In the genomic region with DNA sequence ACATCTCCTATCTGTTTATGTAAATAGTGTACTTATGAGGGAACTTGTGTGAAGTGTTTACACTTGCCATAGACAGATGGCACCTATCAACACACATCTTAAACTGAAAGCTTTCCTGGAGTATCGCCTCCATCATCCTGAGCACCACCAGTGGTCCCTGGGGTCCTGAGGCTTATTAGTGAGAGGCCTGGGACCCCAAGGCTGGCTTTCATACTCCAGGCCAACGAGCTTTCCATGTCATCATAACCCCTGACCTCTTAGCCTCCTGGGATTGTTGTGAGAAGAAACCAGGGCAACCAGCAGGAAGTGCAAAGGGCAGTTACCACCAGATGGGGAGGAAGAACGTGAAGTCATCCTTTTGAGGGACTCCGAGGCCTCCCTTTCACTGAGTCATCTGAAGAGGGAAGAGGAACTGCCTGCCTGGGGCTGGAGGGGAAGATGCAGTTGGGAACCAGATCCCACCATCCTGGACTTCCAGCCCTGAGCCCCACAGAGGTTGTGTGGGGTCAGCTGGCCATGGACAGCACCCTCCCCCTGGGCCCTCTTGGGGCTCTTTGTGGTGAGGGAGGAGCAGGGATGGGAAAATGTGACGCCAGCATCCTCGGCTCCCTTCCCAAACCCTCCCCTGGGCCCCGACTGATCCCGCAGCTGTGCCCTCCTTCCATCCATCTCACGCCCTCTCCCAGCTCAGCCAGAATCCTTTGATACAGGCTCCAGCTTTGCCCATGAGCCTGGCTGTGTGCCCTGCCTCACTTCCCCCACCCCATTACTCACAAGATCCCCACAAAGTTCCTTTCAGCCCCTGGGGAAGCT, we compare ENCODE assay signal across 8 cellular contexts. TPM values are rescaled to one million over a fixed set of nuclear protein-coding genes. Genes with fewer than 3 reads are reported as not detected.
DNase-seq lines count a peak whose midpoint lies in the region; ATAC-seq, FAIRE-seq and TF ChIP-seq lines count a peak whose summit lies in the region.

No MANE protein-coding gene starts in this region.

- no peak for TF ChIP-seq POLR2A in Peyer's patch (IDR thresholded peaks at IDR 0.05)

- no peaks in the 10 kb centered on the region for H3K9me3 ChIP-seq in Peyer's patch
- no peaks in the 10 kb centered on the region for H3K9me3 ChIP-seq in fibroblast of lung (ENCODE audit: control insufficient read depth, insufficient read depth, low read depth, low read length)
- no peaks in the 10 kb centered on the region for H3K9me3 ChIP-seq in pancreas

- H3K4me2 ChIP-seq in fibroblast of lung (ENCODE audit: extremely low read depth, insufficient read depth, low read length): peak overlapping the region; percentile 45

- intact Hi-C loops in pancreas (cut with DNase I): no loop called here
- intact Hi-C loops in posterior vena cava (cut with DNase I): no loop called here

- H3K79me2 ChIP-seq in fibroblast of lung (ENCODE audit: control insufficient read depth, insufficient read depth, low read length): peaks cover 56% of the 10 kb centered on the region

- 67 to 73% methylated on average over 9 of the region's 9 CpGs for WGBS in pancreas, 2 donors

- no peak overlapping the region for H2AFZ ChIP-seq in fibroblast of lung (ENCODE audit: low read length)

- no peaks in the 10 kb centered on the region for H4K20me1 ChIP-seq in fibroblast of lung (ENCODE audit: control insufficient read depth, extremely low read depth, insufficient read depth, low read length)

- peak overlapping the region in 3 of 4 donors; percentile 58 to 68 (median 65) for H3K27ac ChIP-seq in Peyer's patch
- peak overlapping the region; percentile 83 for H3K27ac ChIP-seq in fibroblast of lung (ENCODE audit: insufficient read depth, low read length)
- H3K27ac ChIP-seq in pancreas: peak overlapping the region in 1 of 4 donors; percentile 37

- FAIRE-seq in pancreas (lab: Jason Lieb, UNC): no peak

- peak overlapping the region; percentile 51 for H3K9ac ChIP-seq in fibroblast of lung (ENCODE audit: insufficient read depth, low read length)

- H3K36me3 ChIP-seq in Peyer's patch: no peaks in the 10 kb centered on the region
- H3K36me3 ChIP-seq in fibroblast of lung (ENCODE audit: control insufficient read depth, insufficient read depth, low read length): peaks cover 2% of the 10 kb centered on the region
- H3K36me3 ChIP-seq in pancreas: no peaks in the 10 kb centered on the region

- H3K4me3 ChIP-seq in Peyer's patch: no peak overlapping the region
- no peak overlapping the region for H3K4me3 ChIP-seq in fibroblast of lung (replicated peaks in 1 of 4; ENCODE audit: control extremely low read depth in 1 of 4, insufficient read depth in 1 of 4, low read depth in 3 of 4, low read length in 4 of 4)
- no peak overlapping the region for H3K4me3 ChIP-seq in pancreas

- H3K27me3 ChIP-seq in Peyer's patch (no peaks in the 10 kb centered on the region), fibroblast of lung (ENCODE audit: control insufficient read depth, insufficient read depth, low read length) (no peaks in the 10 kb centered on the region), pancreas (no peaks in the 10 kb centered on the region)

- H3K4me1 ChIP-seq in Peyer's patch: peaks cover 0 to 35% (median 2%) of the 10 kb centered on the region in 4 donors
- H3K4me1 ChIP-seq in fibroblast of lung (ENCODE audit: control insufficient read depth, extremely low read depth, insufficient read depth, low read length): peaks cover 37% of the 10 kb centered on the region
- H3K4me1 ChIP-seq in pancreas: no peaks in the 10 kb centered on the region

- ATAC-seq in pancreas (peak in 3 of 4 donors; percentile 37 to 71 (median 66)), HG02623 (IDR thresholded peaks at IDR 0.05; ENCODE audit: unreplicated experiment) (no peak), HG02588 (IDR thresholded peaks at IDR 0.05; ENCODE audit: unreplicated experiment) (no peak), HG02852 (IDR thresholded peaks at IDR 0.05; ENCODE audit: unreplicated experiment) (no peak)

- TF ChIP-seq CTCF in Peyer's patch (IDR thresholded peaks at IDR 0.05) (no peak), fibroblast of lung (conservative IDR thresholded peaks at IDR 0.05 in 1 of 2, IDR thresholded peaks at IDR 0.05 in 1 of 2; ENCODE audit: low read depth in 1 of 2, low read length in 2 of 2) (no peak), pancreas (IDR thresholded peaks at IDR 0.05) (no peak)

- DNase-seq in Daoy (ENCODE audit: low read depth) (peak; percentile 89), Peyer's patch (no peak), fibroblast of lung (ENCODE audit: low read depth in 2 of 2) (peak; percentile 73 to 96), pancreas (peak in 1 of 6 donors; percentile 38), posterior vena cava (ENCODE audit: low spot score) (no peak)

RNA-seq across cellular contexts. Expression of a gene that starts 5.8 kb away (rescaled TPM):
- total RNA-seq in Daoy (2014; rRNA removed; shearing (Covaris generic)): 0.71 and 0.91 TPM in 2 replicates
- 1 to 10 TPM in 2 of 4 donors, under 1 TPM in 1, not detected in 1; 0.88 to 2.3 (median 2.0) TPM for total RNA-seq in Peyer's patch
- total RNA-seq in fibroblast of lung: 3.5 and 3.9 TPM in 2 replicates
- polyA plus RNA-seq in fibroblast of lung: 1.8 and 25.4 TPM in 2 replicates
- polyA plus RNA-seq in fibroblast of lung (2012): 2.7 and 64.8 TPM in 2 replicates
- polyA minus RNA-seq in fibroblast of lung (ENCODE audit: low replicate concordance): 14.2 and 58.2 TPM in 2 replicates
- 1 to 10 TPM in 3 of 6 donors, under 1 TPM in 3; 0.28 to 2.1 (median 1.1) TPM for total RNA-seq in pancreas
- 1 to 10 TPM in 1 of 2 donors, under 1 TPM in 1; 0.72 to 1.3 TPM for polyA plus RNA-seq in pancreas
- 10 to 100 TPM; 12.4 to 16.1 TPM for total RNA-seq in posterior vena cava

RNA-seq across cellular contexts. Expression of a gene that starts 22.3 kb away (rescaled TPM):
- 52.7 and 64.6 TPM in 2 replicates for total RNA-seq in Daoy (2014; rRNA removed; shearing (Covaris generic))
- total RNA-seq in Peyer's patch: 10 to 100 TPM; 13.5 to 34.7 (median 22.5) TPM
- 8.4 and 13.1 TPM in 2 replicates for total RNA-seq in fibroblast of lung
- polyA plus RNA-seq in fibroblast of lung: 9.7 and 22.2 TPM in 2 replicates
- 7.9 and 13.9 TPM in 2 replicates for polyA plus RNA-seq in fibroblast of lung (2012)
- 0.93 and 3.9 TPM in 2 replicates for polyA minus RNA-seq in fibroblast of lung (ENCODE audit: low replicate concordance)
- 1 to 10 TPM; 2.4 to 5.4 (median 4.3) TPM for total RNA-seq in pancreas
- polyA plus RNA-seq in pancreas: 1 to 10 TPM; 2.8 to 6.8 TPM
- total RNA-seq in posterior vena cava: 1 to 10 TPM; 7.8 to 8.0 TPM

Comparison
In these comparisons a context has a peak if more than half of its experiments do, and no peak if none do; other contexts are left out.
1. DNase-seq: peak in Daoy (single experiment) and fibroblast of lung (2 of 2); none in Peyer's patch (0 of 3) and posterior vena cava (single experiment).
2. ATAC-seq: peak in pancreas (3 of 4); none in HG02623 (single experiment), HG02588 (single experiment) and HG02852 (single experiment).